ENCODE assay signal across 13 cellular contexts in genomic region chr2:38716185-38716584, GRCh38. TPM values are rescaled to one million over a fixed set of nuclear protein-coding genes. Genes with fewer than 3 reads are reported as not detected.
A peak's percentile ranks its signal among the peaks of the same experiment; 100 is the strongest.
DNase-seq lines count a peak whose midpoint lies in the region; ATAC-seq, FAIRE-seq and TF ChIP-seq lines count a peak whose summit lies in the region.
"Had no signal": no experiment of that assay in that cellular context is flagged by ENCODE, and none has a peak within 500 bp of the region (broad histone marks: within the 10 kb centered on the region; RNA-seq: fewer than 3 reads in every experiment).

No MANE protein-coding gene starts in this region.

- TF ChIP-seq CTCF in right atrium auricular region (IDR thresholded peaks at IDR 0.05) (no peak), thyroid gland (IDR thresholded peaks at IDR 0.05) (no peak)

- no peak overlapping the region for H3K4me3 ChIP-seq in right atrium auricular region
- no peak overlapping the region for H3K4me3 ChIP-seq in thyroid gland (replicated peaks in 1 of 3)

- peaks cover 0 to 12% of the 10 kb centered on the region in 2 donors for H3K4me1 ChIP-seq in right atrium auricular region
- H3K4me1 ChIP-seq in thyroid gland: peaks cover 29 to 34% of the 10 kb centered on the region in 2 donors

- 73 to 76% methylated on average over 6 of the region's 6 CpGs for WGBS in thyroid gland, 2 donors

- ATAC-seq in Right ventricle myocardium superior (ENCODE audit: poor library complexity): peak; percentile 21

- TF ChIP-seq POLR2A in thyroid gland (IDR thresholded peaks at IDR 0.05): no peak

- DNase-seq in Right ventricle myocardium superior (no peak), right atrium auricular region (ENCODE audit: low spot score) (no peak), MV-4-11 (lab: John Stamatoyannopoulos, UW) (peak; percentile 36), fibroblast of peridontal ligament (ENCODE audit: extremely low read depth) (peak; percentile 89), thyroid gland (peak in 1 of 2 donors; percentile 23), RKO (ENCODE audit: low spot score) (no peak), GM19239 (ENCODE audit: insufficient read length, low spot score) (no peak), NCI-H774 (lab: John Stamatoyannopoulos, UW) (no peak)
- DNase-seq: activated T-cell treated with anti-CD3 and anti-CD28 coated beads, Interleukin-2, amount 50 U/mL, for 48 hours; caudate nucleus; NCI-H510A treated with DMSO at 0.1 percent for 48 hours; stimulated activated CD4-positive, alpha-beta T cell treated with anti-CD3 and anti-CD28 coated beads, Interleukin-4, amount 100 ng/mL, for 4 hours; stimulated activated naive CD4-positive, alpha-beta T cell treated with Interleukin-2 at 50 U/mL for 16 hours had no signal

- H3K36me3 ChIP-seq in right atrium auricular region (no peaks in the 10 kb centered on the region), thyroid gland (no peaks in the 10 kb centered on the region)

- H3K27ac ChIP-seq in right atrium auricular region (no peak overlapping the region), thyroid gland (peak overlapping the region; percentile 16 to 65 (median 60))

- H3K9me3 ChIP-seq in right atrium auricular region (no peaks in the 10 kb centered on the region), thyroid gland (no peaks in the 10 kb centered on the region)

- no peak for FAIRE-seq in GM19239 (lab: Jason Lieb, UNC)

- intact Hi-C loops in Right ventricle myocardium superior (cut with DNase I): no loop called here
- intact Hi-C loops in thyroid gland (cut with DNase I): no loop called here

- H3K27me3 ChIP-seq in right atrium auricular region: no peaks in the 10 kb centered on the region
- H3K27me3 ChIP-seq in thyroid gland: no peaks in the 10 kb centered on the region

RNA-seq across cellular contexts. Expression of gene SRSF7, which starts 35.0 kb away (rescaled TPM):
- total RNA-seq in Right ventricle myocardium superior (45.9 TPM), right atrium auricular region (10 to 100 TPM; 32.1 to 44.3 TPM), thyroid gland (100 to 1,000 TPM in 3 of 4 donors, 10 to 100 TPM in 1; 80.8 to 121 (median 117) TPM)

RNA-seq across cellular contexts. Expression of gene GALM, which starts 50.3 kb away (rescaled TPM):
- total RNA-seq in Right ventricle myocardium superior (14.7 TPM), right atrium auricular region (10 to 100 TPM; 13.9 to 17.9 TPM), thyroid gland (10 to 100 TPM; 13.1 to 32.9 (median 25.8) TPM)

Comparison
In these comparisons a context has a peak if more than half of its experiments do, and no peak if none do; other contexts are left out.
1. DNase-seq: peak in MV-4-11 (single experiment) and fibroblast of peridontal ligament (single experiment); none in Right ventricle myocardium superior (single experiment), right atrium auricular region (single experiment), RKO (single experiment), GM19239 (single experiment) and NCI-H774 (single experiment).
2. H3K27ac ChIP-seq: peak in thyroid gland (3 of 3); none in right atrium auricular region (0 of 2).